In the genomic region with DNA sequence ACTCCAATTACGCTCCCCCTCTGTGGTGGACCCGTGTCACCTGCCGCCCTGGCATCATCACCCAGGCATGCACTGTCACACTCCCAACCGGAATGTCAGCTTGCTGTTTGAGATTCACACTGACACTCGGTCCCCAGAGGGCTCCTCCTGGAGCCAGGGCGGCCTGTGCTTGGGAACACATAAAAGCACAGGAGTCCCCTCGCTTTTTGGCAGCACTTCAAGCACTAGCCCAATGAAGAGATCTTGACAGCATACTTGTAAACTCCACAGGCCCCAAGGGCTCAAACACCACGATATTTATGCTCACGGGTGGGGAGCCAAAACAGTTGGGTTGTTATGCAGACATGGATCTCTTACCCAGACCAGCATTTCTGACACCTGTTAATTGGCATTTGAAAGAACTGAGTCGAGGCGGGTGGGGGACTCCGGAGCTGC, we compare ENCODE assay signal across 26 cellular contexts.
DNase-seq lines count a peak whose midpoint lies in the region; ATAC-seq and TF ChIP-seq lines count a peak whose summit lies in the region.
"Had no signal": no experiment of that assay in that cellular context is flagged by ENCODE, and none has a peak within 500 bp of the region (broad histone marks: within the 10 kb centered on the region; RNA-seq: fewer than 3 reads in every experiment).

No MANE protein-coding gene starts in this region.

- intact Hi-C loops in thyroid gland (cut with DNase I) (no loop called here), natural killer cell (cut with micrococcal nuclease) (no loop called here)

- H3K4me1 Mint-ChIP-seq in endodermal cell (no peaks in the 10 kb centered on the region), natural killer cell (no peaks in the 10 kb centered on the region)
- H3K4me1 Mint-ChIP-seq: B cell; naive thymus-derived CD8-positive, alpha-beta T cell had no signal

- TF ChIP-seq POLR2A in thyroid gland (IDR thresholded peaks at IDR 0.05): no peak

- H3K27me3 Mint-ChIP-seq in endodermal cell (ENCODE audit: insufficient read depth) (peaks cover 38% of the 10 kb centered on the region), natural killer cell (ENCODE audit: low read depth in 2 of 2) (peaks cover 0 to 7% of the 10 kb centered on the region in 2 donors)
- H3K27me3 Mint-ChIP-seq: B cell had no signal

- H3K4me3 Mint-ChIP-seq in endodermal cell: no peak overlapping the region
- no peak overlapping the region for H3K4me3 Mint-ChIP-seq in natural killer cell
- H3K4me3 Mint-ChIP-seq: activated CD8-positive, alpha-beta T cell treated with anti-CD3 and anti-CD28 coated beads, Interleukin-2, amount 10 ng/mL, durations not matched to agents 7 days and 5 days; B cell; naive thymus-derived CD8-positive, alpha-beta T cell had no signal

- TF ChIP-seq CTCF in endodermal cell (conservative IDR thresholded peaks at IDR 0.05) (no peak), thyroid gland (IDR thresholded peaks at IDR 0.05) (no peak), natural killer cell (IDR thresholded peaks at IDR 0.05) (no peak)

- DNase-seq in NCI-H2107 treated with DMSO at 0.1 percent for 48 hours (lab: John Stamatoyannopoulos, UW; ENCODE audit: unreplicated experiment): peak; percentile 35
- DNase-seq in NCI-H2107 (lab: John Stamatoyannopoulos, UW): no peak
- DNase-seq in endodermal cell: peak; percentile 78
- DNase-seq in islet precursor cell: peak; percentile 60
- DNase-seq in thyroid gland: peak; percentile 44 to 45
- no peak for DNase-seq in natural killer cell
- DNase-seq: activated CD8-positive, alpha-beta T cell treated with anti-CD3 and anti-CD28 coated beads, Interleukin-2, amount 10 ng/mL, durations not matched to agents 7 days and 5 days; activated gamma-delta T cell; adrenal gland; brain microvascular endothelial cell; effector CD8-positive, alpha-beta T cell; foreskin melanocyte; Kasumi-1; kidney glomerular epithelial cell; mesenchymal stem cell; naive thymus-derived CD8-positive, alpha-beta T cell; NCI-H1048; NCI-H2081; pancreas; stimulated activated naive CD4-positive, alpha-beta T cell had no signal

- ATAC-seq in natural killer cell: no peak
- ATAC-seq in HG03565 (IDR thresholded peaks at IDR 0.05; ENCODE audit: unreplicated experiment): no peak
- ATAC-seq in GM18502 (IDR thresholded peaks at IDR 0.05; ENCODE audit: poor library complexity, unreplicated experiment): no peak
- ATAC-seq: activated CD8-positive, alpha-beta T cell treated with anti-CD3 and anti-CD28 coated beads, Interleukin-2, amount 10 ng/mL, durations not matched to agents 7 days and 5 days; esophagus mucosa; GM12878; naive thymus-derived CD8-positive, alpha-beta T cell; pancreas had no signal

- H3K27me3 ChIP-seq in endodermal cell (ENCODE audit: control insufficient read depth, insufficient read depth, low read length, poor library complexity, severe bottlenecking): peaks cover 19% of the 10 kb centered on the region
- H3K27me3 ChIP-seq in thyroid gland: no peaks in the 10 kb centered on the region
- H3K27me3 ChIP-seq: adrenal gland, brain microvascular endothelial cell, pancreas had no signal

- no peaks in the 10 kb centered on the region for H3K9me3 ChIP-seq in endodermal cell (ENCODE audit: control insufficient read depth, low read length)
- no peaks in the 10 kb centered on the region for H3K9me3 ChIP-seq in thyroid gland
- H3K9me3 ChIP-seq: adrenal gland, pancreas had no signal

- H3K27ac Mint-ChIP-seq in endodermal cell (no peak overlapping the region), natural killer cell (no peak overlapping the region)
- H3K27ac Mint-ChIP-seq: activated CD8-positive, alpha-beta T cell treated with anti-CD3 and anti-CD28 coated beads, Interleukin-2, amount 10 ng/mL, durations not matched to agents 7 days and 5 days; B cell; naive thymus-derived CD8-positive, alpha-beta T cell had no signal

- H3K36me3 ChIP-seq in endodermal cell (ENCODE audit: control insufficient read depth, insufficient read depth, low read length) (no peaks in the 10 kb centered on the region), thyroid gland (no peaks in the 10 kb centered on the region)
- H3K36me3 ChIP-seq: adrenal gland, brain microvascular endothelial cell, pancreas had no signal

- H3K9me3 Mint-ChIP-seq in endodermal cell (no peaks in the 10 kb centered on the region), natural killer cell (no peaks in the 10 kb centered on the region)

- H3K27ac ChIP-seq in endodermal cell (ENCODE audit: low read depth, low read length) (no peak overlapping the region), thyroid gland (no peak overlapping the region)
- H3K27ac ChIP-seq: adrenal gland, brain microvascular endothelial cell, pancreas, skin epidermis had no signal

- H3K36me3 Mint-ChIP-seq in endodermal cell (ENCODE audit: low read depth) (no peaks in the 10 kb centered on the region), natural killer cell (no peaks in the 10 kb centered on the region)
- H3K36me3 Mint-ChIP-seq: naive thymus-derived CD8-positive, alpha-beta T cell had no signal

- H3K4me3 ChIP-seq in endodermal cell (ENCODE audit: low read length): no peak overlapping the region
- no peak overlapping the region for H3K4me3 ChIP-seq in thyroid gland (replicated peaks in 1 of 3)
- H3K4me3 ChIP-seq: adrenal gland, GM12878, pancreas, skin epidermis had no signal

- H3K9ac ChIP-seq in endodermal cell (ENCODE audit: extremely low read depth, low read length, poor library complexity, severe bottlenecking): no peak overlapping the region

- 48 to 53% methylated on average over 10 to 12 of the region's 12 CpGs for WGBS in endodermal cell (ENCODE audit: insufficient coverage in 1 of 2, insufficient read length in 1 of 2), 2 experiments
- WGBS in thyroid gland, 2 donors: 11 to 16% methylated on average over 9 to 12 of the region's 12 CpGs

- no peaks in the 10 kb centered on the region for H3K4me1 ChIP-seq in endodermal cell (ENCODE audit: control insufficient read depth, insufficient read depth, low read length)
- no peaks in the 10 kb centered on the region for H3K4me1 ChIP-seq in thyroid gland
- H3K4me1 ChIP-seq: adrenal gland, pancreas had no signal

Comparison
In these comparisons a context has a peak if more than half of its experiments do, and no peak if none do; other contexts are left out.
1. DNase-seq: peak in NCI-H2107 treated with DMSO at 0.1 percent for 48 hours (single experiment), endodermal cell (single experiment), islet precursor cell (single experiment) and thyroid gland (2 of 2); none in NCI-H2107 (single experiment) and natural killer cell (single experiment).